In genomic region chr11:66905631-66906030, GRCh38 we compare ENCODE assay signal across 14 cellular contexts. TPM values are rescaled to one million over a fixed set of nuclear protein-coding genes. Genes with fewer than 3 reads are reported as not detected.
DNase-seq lines count a peak whose midpoint lies in the region; ATAC-seq and TF ChIP-seq lines count a peak whose summit lies in the region.
"Had no signal": no experiment of that assay in that cellular context is flagged by ENCODE, and none has a peak within 500 bp of the region (broad histone marks: within the 10 kb centered on the region; RNA-seq: fewer than 3 reads in every experiment).

No MANE protein-coding gene starts in this region.

- ATAC-seq in HCT116 = peak; percentile 10; the same call in 1 of the 2 replicates
- no peak for ATAC-seq in right lobe of liver

- BruUV-seq in HCT116 (replicated peaks; lab: Mats Ljungman, UMichigan) = TSS peak; percentile 76

- DNase-seq in HCT116 (ENCODE audit: low read depth, low spot score) = no peak
- DNase-seq in adipocyte (ENCODE audit: low read depth) = no peak
- DNase-seq in epithelial cell of prostate (ENCODE audit: low read depth, low spot score) = no peak
- DNase-seq in right lobe of liver = no peak
- DNase-seq in Ammon's horn (ENCODE audit: low spot score) = no peak
- no peak for DNase-seq in activated effector memory CD4-positive, alpha-beta T cell treated with Interleukin-2 at 50 U/mL for 16 hours
- no peak for DNase-seq in ACHN
- no peak for DNase-seq in T-helper 1 cell
- DNase-seq: CD4-positive, alpha-beta T cell; DMS79; NCI-H1930; NCI-H2171; NCI-H82 had no signal

- H3K9ac ChIP-seq in HCT116 (ENCODE audit: low read length) (peak overlapping the region; percentile 48), adipocyte (ENCODE audit: low read length) (peak overlapping the region; percentile 4)

- WGBS in right lobe of liver (ENCODE audit: insufficient coverage, low coverage, low lambda C conversion rate, missing lambda C conversion rate) = 60% methylated on average over 3 of the region's 4 CpGs

- H3K9me2 ChIP-seq in HCT116 (ENCODE audit: insufficient read depth) = no peaks in the 10 kb centered on the region

- no peak overlapping the region for H2AFZ ChIP-seq in HCT116 (ENCODE audit: low read depth, low read length, poor library complexity, severe bottlenecking)

- H3K9me3 ChIP-seq in HCT116 (ENCODE audit: control insufficient read depth in 1 of 2, insufficient read depth in 1 of 2, low read depth in 1 of 2, low read length in 2 of 2) = no peaks in the 10 kb centered on the region
- no peaks in the 10 kb centered on the region for H3K9me3 ChIP-seq in adipocyte (ENCODE audit: control insufficient read depth, low read length)
- no peaks in the 10 kb centered on the region for H3K9me3 ChIP-seq in right lobe of liver
- H3K9me3 ChIP-seq: SJSA1 had no signal

- no peaks in the 10 kb centered on the region for H3K79me2 ChIP-seq in HCT116 (ENCODE audit: insufficient read depth, low read length)

- H3K4me3 ChIP-seq in HCT116 (replicated peaks in 1 of 2; ENCODE audit: low read depth in 1 of 2, low read length in 2 of 2) (peak overlapping the region; percentile 26 to 42; a peak in 3 of 4 replicates), adipocyte (ENCODE audit: low read length) (peak overlapping the region; percentile 73), right lobe of liver (peak overlapping the region; percentile 29 to 69 (median 59))
- H3K4me3 ChIP-seq: SJSA1 had no signal

- H3K4me1 ChIP-seq in HCT116 (ENCODE audit: control insufficient read depth in 1 of 2, insufficient read depth in 2 of 2, low read length in 2 of 2) (peaks cover 38 to 63% of the 10 kb centered on the region in 2 experiments), adipocyte (ENCODE audit: control insufficient read depth, insufficient read depth, low read length) (peaks cover 41% of the 10 kb centered on the region), right lobe of liver (peaks cover 0 to 59% (median 19%) of the 10 kb centered on the region in 4 donors)

- TF ChIP-seq CTCF in HCT116 (IDR thresholded peaks at IDR 0.05 in 2 of 3, conservative IDR thresholded peaks at IDR 0.05 in 1 of 3; ENCODE audit: borderline replicate concordance in 1 of 3, insufficient read depth in 1 of 3, low read depth in 2 of 3, low read length in 2 of 3) (no peak), right lobe of liver (IDR thresholded peaks at IDR 0.05) (no peak)

- intact Hi-C loops in HCT116 (cut with micrococcal nuclease) = no loop called here
- intact Hi-C loops in right lobe of liver (cut with DNase I) = no loop called here

- POLR2A ChIA-PET in HCT116 (lab: Charles Lee) = interaction anchor here (1.3 kb wide), 1 partner anchor 23 kb away, joined by 3 read pairs; no protein-coding TSS in a partner anchor

- CTCF ChIA-PET in HCT116 (lab: Charles Lee) = no interaction called here

- no peak for TF ChIP-seq RAD21 in HCT116 (IDR thresholded peaks at IDR 0.05; ENCODE audit: low read depth)

- RAD21 ChIA-PET in HCT116 (lab: Charles Lee; ENCODE audit: low non-redundant PET in 1 of 2, low total read pairs in 2 of 2, uncharacterized antibody in 2 of 2, unreplicated experiment in 2 of 2) = interaction anchor here in 1 of 2 experiments (0.7 kb wide), 1 partner anchor 116 kb away, joined by 3 read pairs; no protein-coding TSS in a partner anchor

- in situ Hi-C loops in ACHN (cut with HindIII; ENCODE audit: low pct_ligation_motif_present, low pct_unique_long_range_greater_than_20kb, low sequenced_read_pairs) = no loop called here

- H3K27ac ChIP-seq in HCT116 (ENCODE audit: low read depth, low read length) (peak overlapping the region; percentile 21), epithelial cell of prostate (peak overlapping the region; percentile 97), right lobe of liver (peak overlapping the region; percentile 64 to 86 (median 76))
- H3K27ac ChIP-seq: SJSA1 had no signal

- peak overlapping the region; percentile 80 for H3K4me2 ChIP-seq in HCT116 (ENCODE audit: low read length)

- H4K20me1 ChIP-seq in HCT116 (ENCODE audit: insufficient read depth) = no peaks in the 10 kb centered on the region

- H3K36me3 ChIP-seq in HCT116 (ENCODE audit: control insufficient read depth in 1 of 2, insufficient read depth in 2 of 2, low read length in 2 of 2) (no peaks in the 10 kb centered on the region), adipocyte (ENCODE audit: control insufficient read depth, insufficient read depth, low read length, severe bottlenecking) (no peaks in the 10 kb centered on the region), right lobe of liver (no peaks in the 10 kb centered on the region)
- H3K36me3 ChIP-seq: SJSA1 had no signal

- no peaks in the 10 kb centered on the region for H3K27me3 ChIP-seq in HCT116 (ENCODE audit: insufficient read depth, low read length)
- H3K27me3 ChIP-seq in adipocyte (replicated peaks; ENCODE audit: control insufficient read depth, insufficient read depth, low read length) = no peaks in the 10 kb centered on the region
- H3K27me3 ChIP-seq in right lobe of liver = no peaks in the 10 kb centered on the region
- H3K27me3 ChIP-seq: SJSA1 had no signal

- TF ChIP-seq POLR2A in HCT116 (IDR thresholded peaks at IDR 0.05; ENCODE audit: borderline replicate concordance, extremely low read depth, insufficient read depth, insufficient read length) = no peak
- TF ChIP-seq POLR2A in right lobe of liver (IDR thresholded peaks at IDR 0.05) = no peak

TF ChIP-seq in HCT116, 20 proteins besides CTCF, POLR2A, EP300 and RAD21:
- no peak for TF ChIP-seq JUND (IDR thresholded peaks at IDR 0.05)
- no peak for TF ChIP-seq EGR1 (IDR thresholded peaks at IDR 0.05; ENCODE audit: low read depth)
- no peak for TF ChIP-seq EZH2phosphoT487 (IDR thresholded peaks at IDR 0.05; ENCODE audit: borderline replicate concordance)
- TF ChIP-seq YY1 (IDR thresholded peaks at IDR 0.05; ENCODE audit: extremely low read depth, insufficient replicate concordance, low read depth, low read length) = no peak
- no peak for TF ChIP-seq ELF1 (IDR thresholded peaks at IDR 0.05; ENCODE audit: borderline replicate concordance, low read depth)
- no peak for TF ChIP-seq POLR2AphosphoS5 (IDR thresholded peaks at IDR 0.05; ENCODE audit: low read depth, low read length)
- no peak for TF ChIP-seq SP1 (IDR thresholded peaks at IDR 0.05; ENCODE audit: low read depth)
- TF ChIP-seq CEBPB (IDR thresholded peaks at IDR 0.05; ENCODE audit: low read depth) = no peak
- no peak for TF ChIP-seq ZBTB33 (IDR thresholded peaks at IDR 0.05; ENCODE audit: extremely low read depth, insufficient replicate concordance, low read length)
- TF ChIP-seq EZH2 (IDR thresholded peaks at IDR 0.05) = no peak
- no peak for TF ChIP-seq CBX3 (IDR thresholded peaks at IDR 0.05; ENCODE audit: low read depth)
TF ChIP-seq in HCT116: peak in this region for 0.

RNA-seq across cellular contexts. Expression of gene LRFN4, which starts 48.8 kb away (rescaled TPM):
- total RNA-seq in HCT116 (2021; ENCODE audit: unreplicated experiment) (55.4 TPM), right lobe of liver (1 to 10 TPM in 3 of 6 experiments, under 1 TPM in 3; 0.48 to 4.7 (median 1.1) TPM)
- polyA plus RNA-seq in HCT116 (2012) = 28.7 and 30.2 TPM in 2 replicates

RNA-seq across cellular contexts. Expression of gene PC, which starts 52.6 kb away (rescaled TPM):
- total RNA-seq in HCT116 (2021; ENCODE audit: unreplicated experiment) (24.1 TPM), right lobe of liver (100 to 1,000 TPM; 265 to 457 (median 317) TPM)
- polyA plus RNA-seq in HCT116 (2012) = 23.7 and 26.8 TPM in 2 replicates

Comparison
In these comparisons a context has a peak if more than half of its experiments do, and no peak if none do; other contexts are left out.
1. H3K27ac ChIP-seq: peak in every context shown above with its lines; median percentile 97 in epithelial cell of prostate; 76 in right lobe of liver; 21 in HCT116.
2. RNA of gene PC, which starts 52.6 kb away (total RNA-seq): 265 to 457 TPM in right lobe of liver; 24.1 TPM in HCT116 (single experiment); every median in the first group is over 10 times any median in the second.
3. Peak in every context shown above with its lines, with median percentiles within 50 percentile points of each other: H3K4me3 ChIP-seq.